In genomic region chr18:62948788-62949187, GRCh38 we compare ENCODE assay signal across 19 cellular contexts.
DNase-seq lines count a peak whose midpoint lies in the region; ATAC-seq, FAIRE-seq and TF ChIP-seq lines count a peak whose summit lies in the region.
"Had no signal": no experiment of that assay in that cellular context is flagged by ENCODE, and none has a peak within 500 bp of the region (broad histone marks: within the 10 kb centered on the region; RNA-seq: fewer than 3 reads in every experiment).

No MANE protein-coding gene starts in this region.

- H3K36me3 ChIP-seq in neutrophil = peaks cover 12% of the 10 kb centered on the region

- H3K27ac ChIP-seq in dorsolateral prefrontal cortex (peak overlapping the region in 37 of 59 donors; percentile 0 to 83 (median 46)), neutrophil (peak overlapping the region; percentile 73), temporal lobe (ENCODE audit: low read depth, low read length) (peak overlapping the region; percentile 63)

- TF ChIP-seq CTCF in dorsolateral prefrontal cortex (IDR thresholded peaks at IDR 0.05 in 54 of 56, conservative IDR thresholded peaks at IDR 0.05 in 2 of 56; ENCODE audit: low read depth in 1 of 56, partially characterized antibody in 56 of 56) = no peak
- TF ChIP-seq CTCF in neutrophil (IDR thresholded peaks at IDR 0.05) = no peak

- H3K4me3 ChIP-seq in dorsolateral prefrontal cortex = no peak overlapping the region
- H3K4me3 ChIP-seq in neutrophil (ENCODE audit: low read depth in 1 of 2, low read length in 1 of 2) = no peak overlapping the region
- H3K4me3 ChIP-seq: HAP-1 had no signal

- intact Hi-C loops in dorsolateral prefrontal cortex (cut with DNase I) = no loop called here

- FAIRE-seq in G401.6 (lab: Jason Lieb, UNC) = peak; percentile 64
- FAIRE-seq: GM12892, H54 had no signal

- H3K27me3 ChIP-seq in dorsolateral prefrontal cortex = no peaks in the 10 kb centered on the region
- no peaks in the 10 kb centered on the region for H3K27me3 ChIP-seq in neutrophil

- ATAC-seq in HG03442 (IDR thresholded peaks at IDR 0.05; ENCODE audit: unreplicated experiment) (no peak), HG03097 (IDR thresholded peaks at IDR 0.05; ENCODE audit: low FRiP score, unreplicated experiment) (no peak)

- no peaks in the 10 kb centered on the region for H3K9me3 ChIP-seq in neutrophil
- H3K9me3 ChIP-seq: HAP-1 had no signal

- H3K4me1 ChIP-seq in neutrophil (ENCODE audit: control insufficient read depth in 1 of 2, insufficient read depth in 1 of 2, low read depth in 1 of 2, low read length in 1 of 2) = peaks cover 52 to 80% of the 10 kb centered on the region in 2 experiments

- no peak for DNase-seq in dorsolateral prefrontal cortex
- no peak for DNase-seq in activated CD8-positive, alpha-beta memory T cell treated with anti-CD3 and anti-CD28 coated beads for 24 hours
- DNase-seq: 8988T; C1 segment of cervical spinal cord; Calu3; CD4-positive, alpha-beta memory T cell; COR-L47; DMS53; DMS79 treated with DMSO at 0.1 percent for 48 hours; GOT3; HFFc6 had no signal
